In the genomic region with DNA sequence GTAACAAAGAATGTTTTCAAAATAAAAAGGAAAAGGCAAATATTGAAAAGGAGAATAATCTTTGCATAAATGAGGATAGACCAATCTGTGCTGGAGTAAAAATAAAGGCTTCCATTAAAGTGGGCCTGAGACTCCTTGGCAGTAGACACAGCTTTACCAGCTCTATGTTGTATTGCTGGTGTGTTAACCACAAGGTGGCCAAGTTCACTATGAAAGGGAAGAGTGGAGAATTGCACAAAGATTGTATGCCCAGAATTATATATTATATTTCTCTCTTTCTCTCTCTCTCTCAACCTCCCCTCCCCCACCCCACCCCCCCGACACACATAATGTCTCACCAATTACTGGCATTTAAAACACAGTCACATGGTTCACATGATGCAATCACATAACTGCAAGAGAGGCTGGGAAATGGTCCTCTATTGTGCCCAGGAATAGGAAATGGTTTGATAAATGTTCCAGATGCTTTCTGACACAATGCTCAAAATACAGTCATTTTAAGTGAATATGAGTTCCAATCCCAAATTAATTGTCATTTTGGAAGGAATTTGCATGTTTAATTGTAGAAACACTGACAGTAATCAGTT, we compare ENCODE assay signal across 17 cellular contexts.
DNase-seq lines count a peak whose midpoint lies in the region; ATAC-seq, FAIRE-seq and TF ChIP-seq lines count a peak whose summit lies in the region.
"Had no signal": no experiment of that assay in that cellular context is flagged by ENCODE, and none has a peak within 500 bp of the region (broad histone marks: within the 10 kb centered on the region; RNA-seq: fewer than 3 reads in every experiment).

No MANE protein-coding gene starts in this region.

- no peak overlapping the region for H2BK20ac ChIP-seq in H1 (ENCODE audit: low read length)

- DNase-seq in NCI-H82 (lab: John Stamatoyannopoulos, UW) (peak; percentile 9), NCI-H82 treated with DMSO at 0.1 percent for 48 hours (lab: John Stamatoyannopoulos, UW; ENCODE audit: unreplicated experiment) (no peak), OCI-M1 (lab: John Stamatoyannopoulos, UW) (peak; percentile 57), H1 (ENCODE audit: low read depth in 1 of 2, low spot score in 2 of 2) (no peak), renal cortical epithelial cell (ENCODE audit: low read depth) (peak; percentile 14), NCI-H524 treated with DMSO at 0.1 percent for 48 hours (lab: John Stamatoyannopoulos, UW) (no peak), pons (ENCODE audit: low spot score) (no peak)
- DNase-seq: effector CD8-positive, alpha-beta T cell; head of caudate nucleus; left cardiac atrium; NCI-H2107; retina; RPMI8226; stimulated activated CD4-positive, alpha-beta T cell treated with anti-CD3 and anti-CD28 coated beads, Interleukin-2, amount 100 ng/mL, for 24 hours; transverse colon had no signal

- no peaks in the 10 kb centered on the region for H3K23me2 ChIP-seq in H1 (ENCODE audit: low read depth, low read length)

- POLR2A ChIA-PET in H1 (lab: Charles Lee; ENCODE audit: partially characterized antibody) = no interaction called here

- H2BK15ac ChIP-seq in H1 (ENCODE audit: low read length) = no peak overlapping the region

- WGBS in H1 (ENCODE audit: extremely low coverage in 1 of 2, insufficient coverage in 1 of 2, insufficient read length in 1 of 2, insufficient replicate concordance in 2 of 2, low coverage in 1 of 2, low lambda C conversion rate in 2 of 2, missing lambda C conversion rate in 1 of 2), 2 experiments = 75 to 78% methylated on average over 1 of the region's 1 CpG

- no peak overlapping the region for H3K18ac ChIP-seq in H1 (ENCODE audit: extremely low read depth, low read length)

- CTCF ChIA-PET in H1 (lab: Charles Lee; ENCODE audit: partially characterized antibody) = interaction anchor here (1.8 kb wide), 1 partner anchor 705 kb away, joined by 3 read pairs; no protein-coding TSS in a partner anchor

- H4K20me1 ChIP-seq in H1 (replicated peaks in 1 of 2; ENCODE audit: control insufficient read depth in 1 of 2, insufficient read depth in 2 of 2, low read length in 2 of 2) = no peaks in the 10 kb centered on the region

- no peak overlapping the region for H3K23ac ChIP-seq in H1 (ENCODE audit: insufficient read length)

- H3K27me3 ChIP-seq in H1 (replicated peaks in 1 of 4; ENCODE audit: control insufficient read depth in 3 of 4, extremely low read depth in 1 of 4, insufficient read depth in 3 of 4, low read length in 3 of 4) = peaks cover 1 to 4% (median 3%) of the 10 kb centered on the region in 4 experiments; a peak in 4 of 7 replicates
- H3K27me3 ChIP-seq: transverse colon had no signal

- H2BK120ac ChIP-seq in H1 (replicated peaks; ENCODE audit: low read depth, low read length) = no peak overlapping the region

- no peak overlapping the region for H3K4me2 ChIP-seq in H1 (ENCODE audit: insufficient read depth in 1 of 2, low read depth in 2 of 2, low read length in 2 of 2)

- H3K4me1 ChIP-seq in H1 (replicated peaks in 1 of 4; ENCODE audit: control insufficient read depth in 3 of 4, insufficient read depth in 4 of 4, low read length in 3 of 4) = no peaks in the 10 kb centered on the region
- H3K4me1 ChIP-seq: transverse colon had no signal

- no peak overlapping the region for H3K4ac ChIP-seq in H1 (replicated peaks; ENCODE audit: insufficient read length, low read depth, low read length)

- H3K27ac ChIP-seq in H1 (ENCODE audit: low read depth, low read length) = no peak overlapping the region
- H3K27ac ChIP-seq: transverse colon had no signal

- no peak for TF ChIP-seq POLR2A in H1 (IDR thresholded peaks at IDR 0.05; ENCODE audit: control extremely low read depth in 1 of 2, low read depth in 2 of 2, low read length in 2 of 2)

- peak; percentile 9 to 39; a peak in 3 of 4 replicates for TF ChIP-seq RAD21 in H1 (IDR thresholded peaks at IDR 0.05 in 1 of 2, conservative IDR thresholded peaks at IDR 0.05 in 1 of 2; ENCODE audit: low read depth in 2 of 2, low read length in 2 of 2)

- H3K4me3 ChIP-seq in H1 (ENCODE audit: extremely low read depth in 1 of 4, insufficient read depth in 2 of 4, low read depth in 3 of 4, low read length in 4 of 4) = no peak overlapping the region
- H3K4me3 ChIP-seq: transverse colon had no signal

- no peak for TF ChIP-seq CTCF in H1 (IDR thresholded peaks at IDR 0.05; ENCODE audit: control extremely low read depth in 1 of 3, insufficient read depth in 1 of 3, low read depth in 1 of 3, low read length in 3 of 3)

- no peaks in the 10 kb centered on the region for H3K9me3 ChIP-seq in H1 (ENCODE audit: insufficient read depth in 2 of 2, low read depth in 1 of 2, low read length in 1 of 2)
- H3K9me3 ChIP-seq: transverse colon had no signal

- no peak overlapping the region for H2AK5ac ChIP-seq in H1 (ENCODE audit: low read depth, low read length)

- no peaks in the 10 kb centered on the region for H3K36me3 ChIP-seq in H1 (ENCODE audit: control insufficient read depth in 2 of 4, insufficient read depth in 4 of 4, low read length in 3 of 4)
- H3K36me3 ChIP-seq: transverse colon had no signal

- no peak overlapping the region for H2BK5ac ChIP-seq in H1 (ENCODE audit: low read depth, low read length)

- TF ChIP-seq EP300 in H1 (IDR thresholded peaks at IDR 0.05; ENCODE audit: borderline replicate concordance in 1 of 2, low read depth in 2 of 2, low read length in 2 of 2) = no peak

- H2BK12ac ChIP-seq in H1 (ENCODE audit: low read depth, low read length) = no peak overlapping the region

- no peak overlapping the region for H3K9ac ChIP-seq in H1 (replicated peaks in 1 of 4; ENCODE audit: extremely low read depth in 1 of 4, low read depth in 3 of 4, low read length in 3 of 4)

- H4K5ac ChIP-seq in H1 (ENCODE audit: insufficient read length, low read depth, low read length) = no peak overlapping the region

- FAIRE-seq in H1 (lab: Jason Lieb, UNC) = no peak
- FAIRE-seq: astrocyte had no signal

- no peak overlapping the region for H4K8ac ChIP-seq in H1 (ENCODE audit: extremely low read depth, insufficient read depth, low read length)

- no peak overlapping the region for H4K91ac ChIP-seq in H1 (replicated peaks; ENCODE audit: insufficient read length, low read length)

- H3K14ac ChIP-seq in H1 (ENCODE audit: insufficient read length) = no peak overlapping the region

- no peak overlapping the region for H3K56ac ChIP-seq in H1 (replicated peaks; ENCODE audit: insufficient read length, low read depth, low read length)

- no peak for ATAC-seq in HG03095 (IDR thresholded peaks at IDR 0.05; ENCODE audit: unreplicated experiment)
- ATAC-seq: left cardiac atrium had no signal

- no peaks in the 10 kb centered on the region for H3K79me2 ChIP-seq in H1 (ENCODE audit: control insufficient read depth in 1 of 2, insufficient read depth in 2 of 2, low read length in 2 of 2)

- H2AFZ ChIP-seq in H1 (ENCODE audit: low read length) = no peak overlapping the region

- no peaks in the 10 kb centered on the region for H3K79me1 ChIP-seq in H1 (ENCODE audit: low read depth, low read length)

TF ChIP-seq in H1, 55 proteins besides CTCF, POLR2A, EP300 and RAD21:
- TF ChIP-seq MAFK (IDR thresholded peaks at IDR 0.05; ENCODE audit: low read depth, low read length) = no peak
- peak; percentile 72; the same call in 1 of the 2 replicates for TF ChIP-seq CEBPB (IDR thresholded peaks at IDR 0.05; ENCODE audit: low read depth, low read length)

Comparison
In these comparisons a context has a peak if more than half of its experiments do, and no peak if none do; other contexts are left out.
1. DNase-seq: peak in NCI-H82 (single experiment), OCI-M1 (single experiment) and renal cortical epithelial cell (single experiment); none in NCI-H82 treated with DMSO at 0.1 percent for 48 hours (single experiment), H1 (0 of 2), NCI-H524 treated with DMSO at 0.1 percent for 48 hours (single experiment) and pons (single experiment).